28 cellular contexts compared by ENCODE assay signal in the genomic region with DNA sequence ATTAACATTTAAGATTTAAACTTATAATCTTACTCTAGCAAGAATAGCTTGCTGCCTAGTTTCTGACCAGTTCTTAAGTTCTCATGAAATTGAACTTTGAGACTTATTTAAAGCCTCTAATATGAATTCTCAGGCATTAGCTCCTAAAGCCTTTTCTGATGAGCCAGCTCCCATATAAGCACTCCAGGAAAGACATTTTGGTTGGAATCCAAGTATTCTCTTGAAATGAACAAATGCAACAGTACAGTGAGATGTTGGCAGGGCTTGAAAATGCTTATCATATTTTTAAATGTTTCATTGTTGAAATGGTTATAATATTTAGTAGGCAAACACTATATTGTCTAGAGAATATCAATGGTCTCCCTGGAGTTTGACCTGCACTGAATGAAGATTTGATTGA.
A peak's percentile ranks its signal among the peaks of the same experiment; 100 is the strongest.
DNase-seq lines count a peak whose midpoint lies in the region; ATAC-seq and TF ChIP-seq lines count a peak whose summit lies in the region.
"Had no signal": no experiment of that assay in that cellular context is flagged by ENCODE, and none has a peak within 500 bp of the region (broad histone marks: within the 10 kb centered on the region; RNA-seq: fewer than 3 reads in every experiment).

No MANE protein-coding gene starts in this region.

- H3K9me3 ChIP-seq in sigmoid colon: no peaks in the 10 kb centered on the region
- H3K9me3 ChIP-seq in CD8-positive, alpha-beta T cell (ENCODE audit: low read length): no peaks in the 10 kb centered on the region
- H3K9me3 ChIP-seq: gastrocnemius medialis had no signal

- no peaks in the 10 kb centered on the region for H3K36me3 Mint-ChIP-seq in HFFc6 (ENCODE audit: low read depth)
- no peaks in the 10 kb centered on the region for H3K36me3 Mint-ChIP-seq in CD8-positive, alpha-beta T cell
- H3K36me3 Mint-ChIP-seq: activated CD4-positive, alpha-beta memory T cell treated with anti-CD3 and anti-CD28 coated beads for 36 hours; CD14-positive monocyte; natural killer cell treated with Interleukin-12 subunit alpha and Interleukin-12 subunit beta and Interleukin-15 and Interleukin-18, amount 100 ng/mL, for 72 hours; stimulated activated naive B cell treated with anti-CD40 and anti-IgM and Interleukin-4, amounts not matched to agents 10 μg/mL and 1 μg/mL and 100 μg/mL, for 72 hours; type B pancreatic cell had no signal

- no peaks in the 10 kb centered on the region for H3K9me3 Mint-ChIP-seq in HFFc6
- no peaks in the 10 kb centered on the region for H3K9me3 Mint-ChIP-seq in CD8-positive, alpha-beta T cell
- H3K9me3 Mint-ChIP-seq: activated CD4-positive, alpha-beta memory T cell treated with anti-CD3 and anti-CD28 coated beads for 36 hours; effector memory CD8-positive, alpha-beta T cell; natural killer cell treated with Interleukin-12 subunit alpha and Interleukin-12 subunit beta and Interleukin-15 and Interleukin-18, amount 100 ng/mL, for 72 hours; stimulated activated naive B cell treated with anti-CD40 and anti-IgM and Interleukin-4, amounts not matched to agents 10 μg/mL and 1 μg/mL and 100 μg/mL, for 72 hours; type B pancreatic cell had no signal

- TF ChIP-seq POLR2A in sigmoid colon (IDR thresholded peaks at IDR 0.05) (no peak), GM18505 (IDR thresholded peaks at IDR 0.05; ENCODE audit: borderline replicate concordance, extremely low read depth, insufficient read depth, insufficient read length) (no peak)

- H3K4me3 Mint-ChIP-seq in HFFc6: no peak overlapping the region
- no peak overlapping the region for H3K4me3 Mint-ChIP-seq in CD8-positive, alpha-beta T cell
- H3K4me3 Mint-ChIP-seq: activated CD4-positive, alpha-beta memory T cell treated with anti-CD3 and anti-CD28 coated beads for 36 hours; CD14-positive monocyte; effector memory CD8-positive, alpha-beta T cell; natural killer cell treated with Interleukin-12 subunit alpha and Interleukin-12 subunit beta and Interleukin-15 and Interleukin-18, amount 100 ng/mL, for 72 hours; stimulated activated naive B cell treated with anti-CD40 and anti-IgM and Interleukin-4, amounts not matched to agents 10 μg/mL and 1 μg/mL and 100 μg/mL, for 72 hours; type B pancreatic cell had no signal

- no peak for TF ChIP-seq EP300 in sigmoid colon (IDR thresholded peaks at IDR 0.05)

- TF ChIP-seq CTCF in HFFc6 (IDR thresholded peaks at IDR 0.05) (no peak), astrocyte of the spinal cord (IDR thresholded peaks at IDR 0.05; ENCODE audit: low read depth, low read length) (no peak), fibroblast of pulmonary artery (IDR thresholded peaks at IDR 0.05; ENCODE audit: low read length, missing control alignments) (no peak), sigmoid colon (IDR thresholded peaks at IDR 0.05) (no peak)
- TF ChIP-seq CTCF in CD8-positive, alpha-beta T cell (IDR thresholded peaks at IDR 0.05): no peak

- peak overlapping the region in 3 of 4 donors; percentile 11 to 40 (median 36) for H3K27ac ChIP-seq in sigmoid colon
- no peak overlapping the region for H3K27ac ChIP-seq in CD8-positive, alpha-beta T cell (ENCODE audit: low read depth, low read length)
- H3K27ac ChIP-seq: coronary artery, gastrocnemius medialis had no signal

- H3K27me3 Mint-ChIP-seq in HFFc6 (ENCODE audit: insufficient read depth): no peaks in the 10 kb centered on the region
- no peaks in the 10 kb centered on the region for H3K27me3 Mint-ChIP-seq in CD8-positive, alpha-beta T cell (ENCODE audit: low read depth)
- H3K27me3 Mint-ChIP-seq: type B pancreatic cell had no signal

- peaks cover 0 to 60% (median 36%) of the 10 kb centered on the region in 4 donors for H3K4me1 ChIP-seq in sigmoid colon
- H3K4me1 ChIP-seq in CD8-positive, alpha-beta T cell (ENCODE audit: insufficient read depth, low read length): no peaks in the 10 kb centered on the region
- H3K4me1 ChIP-seq: gastrocnemius medialis had no signal

- CTCF ChIA-PET in CD8-positive, alpha-beta T cell (lab: Charles Lee): interaction anchor here (0.6 kb wide), 1 partner anchor 64 kb away, joined by 3 read pairs; no protein-coding TSS in a partner anchor

- H3K4me3 ChIP-seq in astrocyte of the spinal cord (ENCODE audit: low read depth, low read length) (no peak overlapping the region), fibroblast of pulmonary artery (replicated peaks; ENCODE audit: low read depth, low read length) (no peak overlapping the region), sigmoid colon (no peak overlapping the region)
- no peak overlapping the region for H3K4me3 ChIP-seq in CD8-positive, alpha-beta T cell (ENCODE audit: low read depth, low read length)
- H3K4me3 ChIP-seq: coronary artery, gastrocnemius medialis had no signal

- H3K36me3 ChIP-seq in sigmoid colon: peaks cover 0 to 4% (median 0%) of the 10 kb centered on the region in 4 donors
- no peaks in the 10 kb centered on the region for H3K36me3 ChIP-seq in CD8-positive, alpha-beta T cell (ENCODE audit: insufficient read depth, low read length)

- ATAC-seq in GM18505 (IDR thresholded peaks at IDR 0.05; ENCODE audit: unreplicated experiment): no peak
- no peak for ATAC-seq in CD8-positive, alpha-beta T cell
- ATAC-seq: effector memory CD8-positive, alpha-beta T cell; gastrocnemius medialis; left cardiac atrium; natural killer cell treated with Interleukin-12 subunit alpha and Interleukin-12 subunit beta and Interleukin-15 and Interleukin-18, amount 100 ng/mL, for 72 hours; Panc1; stimulated activated naive B cell treated with anti-CD40 and anti-IgM and Interleukin-4, amounts not matched to agents 10 μg/mL and 1 μg/mL and 100 μg/mL, for 72 hours had no signal

- peak; percentile 29 for DNase-seq in HFFc6
- DNase-seq in astrocyte of the spinal cord (ENCODE audit: low read depth, low spot score): peak; percentile 15
- DNase-seq in fibroblast of pulmonary artery (ENCODE audit: low read depth): peak; percentile 83
- no peak for DNase-seq in sigmoid colon
- no peak for DNase-seq in CD8-positive, alpha-beta T cell
- no peak for DNase-seq in cerebellar cortex (ENCODE audit: low spot score)
- DNase-seq: activated CD4-positive, alpha-beta memory T cell treated with anti-CD3 and anti-CD28 coated beads for 36 hours; activated CD4-positive, CD25-positive, alpha-beta regulatory T cell treated with anti-CD3 and anti-CD28 coated beads, Interleukin-2, amount 50 U/mL, for 72 hours; activated naive CD4-positive, alpha-beta T cell treated with Interleukin-2 at 50 U/mL for 16 hours; effector memory CD8-positive, alpha-beta T cell; gastrocnemius medialis; GF-D8; hippocampal formation; Kasumi-1; left cardiac atrium; NCI-H1436; NCI-H2081; NCI-H2227 treated with DMSO at 0.1 percent for 48 hours; Right ventricle myocardium superior; small intestine; stimulated activated naive B cell treated with anti-CD40 and anti-IgM and Interleukin-4, amounts not matched to agents 10 μg/mL and 1 μg/mL and 100 μg/mL, for 72 hours; T-helper 2 cell had no signal

- in situ Hi-C loops in astrocyte of the spinal cord (cut with HindIII; ENCODE audit: low sequenced_read_pairs): no loop called here

- no peak overlapping the region for H3K27ac Mint-ChIP-seq in HFFc6
- H3K27ac Mint-ChIP-seq in CD8-positive, alpha-beta T cell: no peak overlapping the region
- H3K27ac Mint-ChIP-seq: activated CD4-positive, alpha-beta memory T cell treated with anti-CD3 and anti-CD28 coated beads for 36 hours; CD14-positive monocyte; effector memory CD8-positive, alpha-beta T cell; natural killer cell treated with Interleukin-12 subunit alpha and Interleukin-12 subunit beta and Interleukin-15 and Interleukin-18, amount 100 ng/mL, for 72 hours; stimulated activated naive B cell treated with anti-CD40 and anti-IgM and Interleukin-4, amounts not matched to agents 10 μg/mL and 1 μg/mL and 100 μg/mL, for 72 hours; type B pancreatic cell had no signal

- no peaks in the 10 kb centered on the region for H3K27me3 ChIP-seq in sigmoid colon
- no peaks in the 10 kb centered on the region for H3K27me3 ChIP-seq in CD8-positive, alpha-beta T cell (ENCODE audit: insufficient read depth, low read length)
- H3K27me3 ChIP-seq: gastrocnemius medialis had no signal

- POLR2A ChIA-PET in CD8-positive, alpha-beta T cell (lab: Charles Lee): no interaction called here

- peaks cover 24% of the 10 kb centered on the region for H3K4me1 Mint-ChIP-seq in HFFc6 (ENCODE audit: low read depth)
- H3K4me1 Mint-ChIP-seq in CD8-positive, alpha-beta T cell (ENCODE audit: low read depth): no peaks in the 10 kb centered on the region
- H3K4me1 Mint-ChIP-seq: CD14-positive monocyte; stimulated activated naive B cell treated with anti-CD40 and anti-IgM and Interleukin-4, amounts not matched to agents 10 μg/mL and 1 μg/mL and 100 μg/mL, for 72 hours had no signal

- intact Hi-C loops in sigmoid colon (cut with DNase I): no loop called here
- intact Hi-C loops in CD8-positive, alpha-beta T cell (cut with DNase I, micrococcal nuclease): no loop called here

Comparison
In these comparisons a context has a peak if more than half of its experiments do, and no peak if none do; other contexts are left out.
1. DNase-seq: peak in HFFc6 (single experiment), astrocyte of the spinal cord (single experiment) and fibroblast of pulmonary artery (single experiment); none in sigmoid colon (single experiment), CD8-positive, alpha-beta T cell (0 of 7) and cerebellar cortex (single experiment).